8 cellular contexts compared by ENCODE assay signal in genomic region chr6:3251462-3252314, GRCh38. TPM values are rescaled to one million over a fixed set of nuclear protein-coding genes. Genes with fewer than 3 reads are reported as not detected.
A peak's percentile ranks its signal among the peaks of the same experiment; 100 is the strongest.
DNase-seq lines count a peak whose midpoint lies in the region; ATAC-seq and TF ChIP-seq lines count a peak whose summit lies in the region.

No MANE protein-coding gene starts in this region.

- peak; percentile 15 for DNase-seq in DMS79 (lab: John Stamatoyannopoulos, UW)
- DNase-seq in NCI-H146 (lab: John Stamatoyannopoulos, UW): peak; percentile 80
- peak; percentile 54 to 75 (median 65) for DNase-seq in T-helper 1 cell
- DNase-seq in amniotic stem cell (lab: John Stamatoyannopoulos, UW): peak; percentile 59
- peak; percentile 80 for DNase-seq in left ventricle myocardium inferior
- peak; percentile 90 for DNase-seq in sigmoid colon

- H3K27me3 ChIP-seq in left ventricle myocardium inferior (ENCODE audit: low read depth): peaks cover 32% of the 10 kb centered on the region
- no peaks in the 10 kb centered on the region for H3K27me3 ChIP-seq in sigmoid colon

- CTCF ChIA-PET in HEK293 (lab: Yijun Ruan, JAX): interaction anchor here (0.6 to 7.1 kb wide), 49 partner anchors 8 to 590 kb away, joined by 3 to 72 read pairs (median 4); partner anchors contain the start of genes TUBB2A and TUBB2B

- H3K27ac ChIP-seq in HEK293 (ENCODE audit: extremely low read depth, low read depth, low read length) (no peak overlapping the region), left ventricle myocardium inferior (replicated peaks) (peak overlapping the region; percentile 50), sigmoid colon (peak overlapping the region in 1 of 4 donors; percentile 37)

- TF ChIP-seq POLR2A in sigmoid colon (IDR thresholded peaks at IDR 0.05): no peak

- H3K36me3 ChIP-seq in HEK293 (ENCODE audit: control insufficient read depth in 2 of 2, insufficient read depth in 1 of 2, low read length in 2 of 2): no peaks in the 10 kb centered on the region
- H3K36me3 ChIP-seq in left ventricle myocardium inferior: no peaks in the 10 kb centered on the region
- no peaks in the 10 kb centered on the region for H3K36me3 ChIP-seq in sigmoid colon

- WGBS in sigmoid colon, 2 donors: 36 to 40% methylated on average over 20 of the region's 20 CpGs

- POLR2A ChIA-PET in HEK293 (lab: Yijun Ruan, JAX): interaction anchor here (0.6 to 3.1 kb wide), 11 partner anchors 21 to 770 kb away, joined by 3 to 26 read pairs (median 6); partner anchors contain the start of genes BPHL, NQO2, TUBB2A and TUBB2B

- ATAC-seq in HG02623 (IDR thresholded peaks at IDR 0.05; ENCODE audit: unreplicated experiment): no peak

- H3K4me3 ChIP-seq in HEK293 (ENCODE audit: low read depth, low read length) (no peak overlapping the region), left ventricle myocardium inferior (peak overlapping the region; percentile 31), sigmoid colon (no peak overlapping the region)

- no peak for TF ChIP-seq EP300 in sigmoid colon (IDR thresholded peaks at IDR 0.05)

- TF ChIP-seq CTCF in HEK293 (tag by site-specific recombination; IDR thresholded peaks at IDR 0.05) (peak; percentile 83), left ventricle myocardium inferior (IDR thresholded peaks at IDR 0.05; ENCODE audit: borderline replicate concordance) (peak; percentile 99), sigmoid colon (IDR thresholded peaks at IDR 0.05) (peak; percentile 81 to 99 (median 94))

- intact Hi-C loops in left ventricle myocardium inferior (cut with micrococcal nuclease): no loop called here
- intact Hi-C loops in sigmoid colon (cut with DNase I): loop anchor here (1.0 to 2.0 kb wide), 2 partner anchors 95 to 125 kb away; partner anchors contain the start of gene TUBB2A

- H3K9me3 ChIP-seq in HEK293 (ENCODE audit: control insufficient read depth, insufficient read depth, low read depth, low read length) (no peaks in the 10 kb centered on the region), left ventricle myocardium inferior (replicated peaks) (no peaks in the 10 kb centered on the region), sigmoid colon (no peaks in the 10 kb centered on the region)

- H3K4me1 ChIP-seq in HEK293 (ENCODE audit: control insufficient read depth, insufficient read depth, low read length) (peaks cover 6% of the 10 kb centered on the region; the same call in 1 of the 2 replicates), left ventricle myocardium inferior (peaks cover 35% of the 10 kb centered on the region), sigmoid colon (peaks cover 0 to 33% (median 25%) of the 10 kb centered on the region in 4 donors)

TF ChIP-seq in HEK293, 187 proteins besides CTCF, POLR2A, EP300 and RAD21 (continues in another document):
- no peak for TF ChIP-seq ZNF324 (tag by site-specific recombination; IDR thresholded peaks at IDR 0.05)
- no peak for TF ChIP-seq ZNF777 (tag by site-specific recombination; IDR thresholded peaks at IDR 0.05; ENCODE audit: borderline replicate concordance)
- peak; percentile 49; the same call in 1 of the 2 replicates for TF ChIP-seq ZEB2 (tag by site-specific recombination; IDR thresholded peaks at IDR 0.05)
- TF ChIP-seq ZNF23 (tag by site-specific recombination; IDR thresholded peaks at IDR 0.05; ENCODE audit: borderline replicate concordance): no peak
- TF ChIP-seq ZFP3 (tag by site-specific recombination; IDR thresholded peaks at IDR 0.05; ENCODE audit: low read depth): no peak
- TF ChIP-seq ZFP37 (tag by site-specific recombination; IDR thresholded peaks at IDR 0.05): no peak
- peak; percentile 41; the same call in 1 of the 2 replicates for TF ChIP-seq ZSCAN30 (tag by site-specific recombination; IDR thresholded peaks at IDR 0.05)
- TF ChIP-seq WT1 (tag by site-specific recombination; IDR thresholded peaks at IDR 0.05): 0 out of 2 replicates have a peak, but pooled peaks have one; percentile 24
- TF ChIP-seq ZNF398 (tag by site-specific recombination; IDR thresholded peaks at IDR 0.05): no peak
- TF ChIP-seq ZNF169 (tag by site-specific recombination; IDR thresholded peaks at IDR 0.05): no peak
- TF ChIP-seq ZNF548 (tag by site-specific recombination; IDR thresholded peaks at IDR 0.05): no peak
- TF ChIP-seq TCF7L2 (IDR thresholded peaks at IDR 0.05; ENCODE audit: borderline replicate concordance, low read depth, low read length): peak; percentile 39; the same call in 1 of the 2 replicates
- no peak for TF ChIP-seq ZNF112 (tag by site-specific recombination; IDR thresholded peaks at IDR 0.05)
- TF ChIP-seq ZNF549 (tag by site-specific recombination; IDR thresholded peaks at IDR 0.05): no peak
- TF ChIP-seq, protein P1, sequence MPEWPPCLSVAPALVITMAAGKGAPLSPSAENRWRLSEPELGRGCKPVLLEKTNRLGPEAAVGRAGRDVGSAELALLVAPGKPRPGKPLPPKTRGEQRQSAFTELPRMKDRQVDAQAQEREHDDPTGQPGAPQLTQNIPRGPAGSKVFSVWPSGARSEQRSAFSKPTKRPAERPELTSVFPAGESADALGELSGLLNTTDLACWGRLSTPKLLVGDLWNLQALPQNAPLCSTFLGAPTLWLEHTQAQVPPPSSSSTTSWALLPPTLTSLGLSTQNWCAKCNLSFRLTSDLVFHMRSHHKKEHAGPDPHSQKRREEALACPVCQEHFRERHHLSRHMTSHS (tag by site-specific recombination; IDR thresholded peaks at IDR 0.05): no peak
- no peak for TF ChIP-seq ZNF391 (tag by site-specific recombination; IDR thresholded peaks at IDR 0.05; ENCODE audit: borderline replicate concordance, low read depth)
- TF ChIP-seq, protein P2, sequence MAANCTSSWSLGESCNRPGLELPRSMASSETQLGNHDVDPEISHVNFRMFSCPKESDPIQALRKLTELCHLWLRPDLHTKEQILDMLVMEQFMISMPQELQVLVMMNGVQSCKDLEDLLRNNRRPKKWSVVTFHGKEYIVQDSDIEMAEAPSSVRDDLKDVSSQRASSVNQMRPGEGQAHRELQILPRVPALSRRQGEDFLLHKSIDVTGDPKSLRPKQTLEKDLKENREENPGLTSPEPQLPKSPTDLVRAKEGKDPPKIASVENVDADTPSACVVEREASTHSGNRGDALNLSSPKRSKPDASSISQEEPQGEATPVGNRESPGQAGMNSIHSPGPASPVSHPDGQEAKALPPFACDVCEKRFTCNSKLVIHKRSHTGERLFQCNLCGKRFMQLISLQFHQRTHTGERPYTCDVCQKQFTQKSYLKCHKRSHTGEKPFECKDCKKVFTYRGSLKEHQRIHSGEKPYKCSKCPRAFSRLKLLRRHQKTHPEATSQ (tag by site-specific recombination; IDR thresholded peaks at IDR 0.05): no peak
- TF ChIP-seq ZNF48 (tag by site-specific recombination; IDR thresholded peaks at IDR 0.05): no peak
- no peak for TF ChIP-seq ZNF214 (tag by site-specific recombination; IDR thresholded peaks at IDR 0.05; ENCODE audit: borderline replicate concordance)
- TF ChIP-seq ZNF239 (tag by site-specific recombination; IDR thresholded peaks at IDR 0.05): peak; percentile 96
- no peak for TF ChIP-seq ZNF37A (tag by site-specific recombination; IDR thresholded peaks at IDR 0.05)
- peak; percentile 71 for TF ChIP-seq ZNF654 (tag by site-specific recombination; IDR thresholded peaks at IDR 0.05; ENCODE audit: low read depth)
- TF ChIP-seq MZF1 (tag by site-specific recombination; IDR thresholded peaks at IDR 0.05; ENCODE audit: borderline replicate concordance): no peak
- TF ChIP-seq ZNF837 (tag by site-specific recombination; IDR thresholded peaks at IDR 0.05): no peak
- TF ChIP-seq ZNF629 (tag by site-specific recombination; IDR thresholded peaks at IDR 0.05): peak; percentile 46; the same call in 1 of the 2 replicates
- TF ChIP-seq, protein P3, sequence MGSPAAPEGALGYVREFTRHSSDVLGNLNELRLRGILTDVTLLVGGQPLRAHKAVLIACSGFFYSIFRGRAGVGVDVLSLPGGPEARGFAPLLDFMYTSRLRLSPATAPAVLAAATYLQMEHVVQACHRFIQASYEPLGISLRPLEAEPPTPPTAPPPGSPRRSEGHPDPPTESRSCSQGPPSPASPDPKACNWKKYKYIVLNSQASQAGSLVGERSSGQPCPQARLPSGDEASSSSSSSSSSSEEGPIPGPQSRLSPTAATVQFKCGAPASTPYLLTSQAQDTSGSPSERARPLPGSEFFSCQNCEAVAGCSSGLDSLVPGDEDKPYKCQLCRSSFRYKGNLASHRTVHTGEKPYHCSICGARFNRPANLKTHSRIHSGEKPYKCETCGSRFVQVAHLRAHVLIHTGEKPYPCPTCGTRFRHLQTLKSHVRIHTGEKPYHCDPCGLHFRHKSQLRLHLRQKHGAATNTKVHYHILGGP (tag by site-specific recombination; IDR thresholded peaks at IDR 0.05): no peak
- no peak for TF ChIP-seq ZNF138 (tag by site-specific recombination; IDR thresholded peaks at IDR 0.05; ENCODE audit: borderline replicate concordance)
- peak; percentile 82 for TF ChIP-seq ZBTB17 (tag by site-specific recombination; IDR thresholded peaks at IDR 0.05)
- no peak for TF ChIP-seq ZNF776 (tag by site-specific recombination; IDR thresholded peaks at IDR 0.05; ENCODE audit: borderline replicate concordance)

RNA-seq across cellular contexts. Expression of gene PSMG4, which starts 7.1 kb away (rescaled TPM):
- total RNA-seq in left ventricle myocardium inferior (11.2 TPM), sigmoid colon (10 to 100 TPM; 26.4 to 39.0 (median 30.6) TPM)
- 10 to 100 TPM; 14.6 to 30.1 (median 30.0) TPM for polyA plus RNA-seq in sigmoid colon

RNA-seq across cellular contexts. Expression of gene TUBB2B, which starts 24.2 kb away (rescaled TPM):
- total RNA-seq in left ventricle myocardium inferior: 1.4 TPM
- 10 to 100 TPM; 12.7 to 24.9 (median 23.0) TPM for total RNA-seq in sigmoid colon
- polyA plus RNA-seq in sigmoid colon: 10 to 100 TPM in 1 of 3 donors, 1 to 10 TPM in 2; 2.3 to 11.2 (median 2.4) TPM

Comparison
In these comparisons a context has a peak if more than half of its experiments do, and no peak if none do; other contexts are left out.
1. DNase-seq: peak in every context shown above with its lines; median percentile 90 in sigmoid colon; 80 in NCI-H146; 80 in left ventricle myocardium inferior; 65 in T-helper 1 cell; 59 in amniotic stem cell; 15 in DMS79.